ENCODE assay signal across 2 cellular contexts in genomic region chr13:30466358-30466714, GRCh38.
TF ChIP-seq lines count a peak whose summit lies in the region.

No MANE protein-coding gene starts in this region.

TF ChIP-seq in K562, 482 proteins besides CTCF, POLR2A, EP300 and RAD21 (continued from another document and continues in another):
- TF ChIP-seq, protein P1, sequence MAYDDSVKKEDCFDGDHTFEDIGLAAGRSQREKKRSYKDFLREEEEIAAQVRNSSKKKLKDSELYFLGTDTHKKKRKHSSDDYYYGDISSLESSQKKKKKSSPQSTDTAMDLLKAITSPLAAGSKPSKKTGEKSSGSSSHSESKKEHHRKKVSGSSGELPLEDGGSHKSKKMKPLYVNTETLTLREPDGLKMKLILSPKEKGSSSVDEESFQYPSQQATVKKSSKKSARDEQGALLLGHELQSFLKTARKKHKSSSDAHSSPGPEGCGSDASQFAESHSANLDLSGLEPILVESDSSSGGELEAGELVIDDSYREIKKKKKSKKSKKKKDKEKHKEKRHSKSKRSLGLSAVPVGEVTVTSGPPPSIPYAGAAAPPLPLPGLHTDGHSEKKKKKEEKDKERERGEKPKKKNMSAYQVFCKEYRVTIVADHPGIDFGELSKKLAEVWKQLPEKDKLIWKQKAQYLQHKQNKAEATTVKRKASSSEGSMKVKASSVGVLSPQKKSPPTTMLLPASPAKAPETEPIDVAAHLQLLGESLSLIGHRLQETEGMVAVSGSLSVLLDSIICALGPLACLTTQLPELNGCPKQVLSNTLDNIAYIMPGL (CRISPR knock-in tag; IDR thresholded peaks at IDR 0.05): no peak
- TF ChIP-seq, protein P2, sequence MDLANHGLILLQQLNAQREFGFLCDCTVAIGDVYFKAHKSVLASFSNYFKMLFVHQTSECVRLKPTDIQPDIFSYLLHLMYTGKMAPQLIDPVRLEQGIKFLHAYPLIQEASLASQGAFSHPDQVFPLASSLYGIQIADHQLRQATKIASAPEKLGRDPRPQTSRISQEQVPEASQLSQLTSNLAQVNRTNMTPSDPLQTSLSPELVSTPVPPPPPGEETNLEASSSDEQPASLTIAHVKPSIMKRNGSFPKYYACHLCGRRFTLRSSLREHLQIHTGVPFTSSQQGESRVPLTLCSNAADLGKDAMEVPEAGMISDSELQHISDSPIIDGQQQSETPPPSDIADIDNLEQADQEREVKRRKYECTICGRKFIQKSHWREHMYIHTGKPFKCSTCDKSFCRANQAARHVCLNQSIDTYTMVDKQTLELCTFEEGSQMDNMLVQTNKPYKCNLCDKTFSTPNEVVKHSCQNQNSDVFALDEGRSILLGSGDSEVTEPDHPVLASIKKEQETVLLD (IDR thresholded peaks at IDR 0.05): 0 out of 2 replicates have a peak, but pooled peaks have one; percentile 17
- TF ChIP-seq NFATC3 (IDR thresholded peaks at IDR 0.05): no peak
- peak; percentile 19 for TF ChIP-seq ZFX (CRISPR knock-in tag; IDR thresholded peaks at IDR 0.05)
- no peak for TF ChIP-seq CEBPG (CRISPR knock-in tag; IDR thresholded peaks at IDR 0.05)
- no peak for TF ChIP-seq CEBPG (tag; conservative IDR thresholded peaks at IDR 0.05 in 1 of 2, IDR thresholded peaks at IDR 0.05 in 1 of 2)
- peak; percentile 37 for TF ChIP-seq MYBL2 (IDR thresholded peaks at IDR 0.05; ENCODE audit: low read depth)
- TF ChIP-seq MYBL2 (CRISPR knock-in tag; IDR thresholded peaks at IDR 0.05; ENCODE audit: borderline replicate concordance): no peak
- TF ChIP-seq, protein P3, sequence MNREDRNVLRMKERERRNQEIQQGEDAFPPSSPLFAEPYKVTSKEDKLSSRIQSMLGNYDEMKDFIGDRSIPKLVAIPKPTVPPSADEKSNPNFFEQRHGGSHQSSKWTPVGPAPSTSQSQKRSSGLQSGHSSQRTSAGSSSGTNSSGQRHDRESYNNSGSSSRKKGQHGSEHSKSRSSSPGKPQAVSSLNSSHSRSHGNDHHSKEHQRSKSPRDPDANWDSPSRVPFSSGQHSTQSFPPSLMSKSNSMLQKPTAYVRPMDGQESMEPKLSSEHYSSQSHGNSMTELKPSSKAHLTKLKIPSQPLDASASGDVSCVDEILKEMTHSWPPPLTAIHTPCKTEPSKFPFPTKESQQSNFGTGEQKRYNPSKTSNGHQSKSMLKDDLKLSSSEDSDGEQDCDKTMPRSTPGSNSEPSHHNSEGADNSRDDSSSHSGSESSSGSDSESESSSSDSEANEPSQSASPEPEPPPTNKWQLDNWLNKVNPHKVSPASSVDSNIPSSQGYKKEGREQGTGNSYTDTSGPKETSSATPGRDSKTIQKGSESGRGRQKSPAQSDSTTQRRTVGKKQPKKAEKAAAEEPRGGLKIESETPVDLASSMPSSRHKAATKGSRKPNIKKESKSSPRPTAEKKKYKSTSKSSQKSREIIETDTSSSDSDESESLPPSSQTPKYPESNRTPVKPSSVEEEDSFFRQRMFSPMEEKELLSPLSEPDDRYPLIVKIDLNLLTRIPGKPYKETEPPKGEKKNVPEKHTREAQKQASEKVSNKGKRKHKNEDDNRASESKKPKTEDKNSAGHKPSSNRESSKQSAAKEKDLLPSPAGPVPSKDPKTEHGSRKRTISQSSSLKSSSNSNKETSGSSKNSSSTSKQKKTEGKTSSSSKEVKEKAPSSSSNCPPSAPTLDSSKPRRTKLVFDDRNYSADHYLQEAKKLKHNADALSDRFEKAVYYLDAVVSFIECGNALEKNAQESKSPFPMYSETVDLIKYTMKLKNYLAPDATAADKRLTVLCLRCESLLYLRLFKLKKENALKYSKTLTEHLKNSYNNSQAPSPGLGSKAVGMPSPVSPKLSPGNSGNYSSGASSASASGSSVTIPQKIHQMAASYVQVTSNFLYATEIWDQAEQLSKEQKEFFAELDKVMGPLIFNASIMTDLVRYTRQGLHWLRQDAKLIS (CRISPR knock-in tag; IDR thresholded peaks at IDR 0.05): peak; percentile 10; the same call in 1 of the 2 replicates
- TF ChIP-seq MEF2A (IDR thresholded peaks at IDR 0.05; ENCODE audit: control insufficient read depth, low read depth, low read length): no peak
- TF ChIP-seq CEBPB (tag; IDR thresholded peaks at IDR 0.05): 0 out of 2 replicates have a peak, but pooled peaks have one; percentile 1
- TF ChIP-seq SMAD2 (IDR thresholded peaks at IDR 0.05; ENCODE audit: low read depth, low read length): no peak
- peak; percentile 6 for TF ChIP-seq PRDM10 (IDR thresholded peaks at IDR 0.05; ENCODE audit: partially characterized antibody)
- TF ChIP-seq KDM4B (IDR thresholded peaks at IDR 0.05; ENCODE audit: borderline replicate concordance in 2 of 2, low read depth in 1 of 2): 0 out of 4 replicates have a peak, but pooled peaks of 1 of the 2 experiments have one; percentile 6
- TF ChIP-seq YY1 (IDR thresholded peaks at IDR 0.05; ENCODE audit: borderline replicate concordance in 1 of 3, control insufficient read depth in 1 of 3, extremely low read depth in 1 of 3, insufficient read depth in 3 of 3, insufficient read length in 1 of 3, insufficient replicate concordance in 2 of 3, low read depth in 1 of 3, low read length in 2 of 3): no peak

TF ChIP-seq in neural cell, 6 proteins besides CTCF, POLR2A, EP300 and RAD21 (continued from another document):
- TF ChIP-seq REST (IDR thresholded peaks at IDR 0.05; ENCODE audit: borderline replicate concordance): no peak
